ENCODE assay signal across 9 cellular contexts in the genomic region with DNA sequence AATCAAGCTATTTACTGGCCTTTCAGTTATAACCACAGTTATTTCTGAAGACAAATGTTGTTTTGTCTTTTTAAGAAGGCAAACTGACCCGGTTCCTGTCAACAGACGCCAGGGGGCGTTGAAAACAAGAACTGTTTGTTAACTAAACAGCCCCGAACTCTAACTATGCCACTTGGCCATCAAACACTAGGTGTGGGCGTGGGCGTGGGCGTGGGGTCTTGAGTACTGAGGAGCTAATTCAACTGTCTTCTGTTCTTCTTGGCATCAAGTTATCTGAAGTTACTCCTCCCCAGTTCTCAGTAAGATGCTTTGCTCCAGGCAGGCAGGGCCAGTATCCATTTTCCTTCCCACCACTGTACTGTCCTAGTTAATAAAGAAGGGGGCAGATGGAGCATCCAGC.
A peak's percentile ranks its signal among the peaks of the same experiment; 100 is the strongest.
DNase-seq lines count a peak whose midpoint lies in the region; ATAC-seq and TF ChIP-seq lines count a peak whose summit lies in the region.
"Had no signal": no experiment of that assay in that cellular context is flagged by ENCODE, and none has a peak within 500 bp of the region (broad histone marks: within the 10 kb centered on the region; RNA-seq: fewer than 3 reads in every experiment).

No MANE protein-coding gene starts in this region.

- DNase-seq in DMS53 (lab: John Stamatoyannopoulos, UW) (peak; percentile 56), DMS53 treated with DMSO at 0.1 percent for 48 hours (lab: John Stamatoyannopoulos, UW; ENCODE audit: unreplicated experiment) (no peak), NCI-H1694 (lab: John Stamatoyannopoulos, UW) (peak; percentile 28), colonic mucosa (peak; percentile 42), medulla oblongata (ENCODE audit: extremely low spot score) (peak; percentile 96)
- peak; percentile 49 for DNase-seq in activated CD4-positive, alpha-beta T cell treated with anti-CD3 and anti-CD28 coated beads for 36 hours
- DNase-seq in stimulated activated CD8-positive, alpha-beta memory T cell treated with anti-CD3 and anti-CD28 coated beads, Interleukin-2, amount 100 ng/mL, for 48 hours (ENCODE audit: low read depth in 2 of 2), result peak; percentile 9 to 10

- no peaks in the 10 kb centered on the region for H3K9me3 Mint-ChIP-seq in activated CD4-positive, alpha-beta T cell treated with anti-CD3 and anti-CD28 coated beads for 36 hours (ENCODE audit: low read depth)

- POLR2A ChIA-PET in activated CD4-positive, alpha-beta T cell treated with anti-CD3 and anti-CD28 coated beads for 36 hours (lab: Charles Lee), result no interaction called here

- H3K27me3 ChIP-seq in colonic mucosa, result no peaks in the 10 kb centered on the region
- H3K27me3 ChIP-seq: BLaER1 treated with 17β-estradiol and CSF1 and Interleukin-3, amounts not matched to agents 10 nM and 100 nM had no signal

- no peaks in the 10 kb centered on the region for H3K27me3 Mint-ChIP-seq in activated CD4-positive, alpha-beta T cell treated with anti-CD3 and anti-CD28 coated beads for 36 hours

- no peak overlapping the region for H3K4me3 ChIP-seq in colonic mucosa
- H3K4me3 ChIP-seq: BLaER1 treated with 17β-estradiol and CSF1 and Interleukin-3, amounts not matched to agents 10 nM and 100 nM had no signal

- H3K36me3 ChIP-seq in colonic mucosa, result no peaks in the 10 kb centered on the region
- H3K36me3 ChIP-seq: BLaER1 treated with 17β-estradiol and CSF1 and Interleukin-3, amounts not matched to agents 10 nM and 100 nM had no signal

- no peak overlapping the region for H3K9ac ChIP-seq in colonic mucosa (ENCODE audit: low read depth in 2 of 2, low read length in 2 of 2)
- H3K9ac ChIP-seq: BLaER1 treated with 17β-estradiol and CSF1 and Interleukin-3, amounts not matched to agents 10 nM and 100 nM had no signal

- TF ChIP-seq CTCF in colonic mucosa (IDR thresholded peaks at IDR 0.05), result no peak

- no peaks in the 10 kb centered on the region for H3K4me1 ChIP-seq in colonic mucosa

- H3K27ac Mint-ChIP-seq in activated CD4-positive, alpha-beta T cell treated with anti-CD3 and anti-CD28 coated beads for 36 hours, result no peak overlapping the region

- H3K36me3 Mint-ChIP-seq in activated CD4-positive, alpha-beta T cell treated with anti-CD3 and anti-CD28 coated beads for 36 hours (ENCODE audit: low read depth), result no peaks in the 10 kb centered on the region

- H3K27ac ChIP-seq in colonic mucosa, result no peak overlapping the region
- H3K27ac ChIP-seq: BLaER1 treated with 17β-estradiol and CSF1 and Interleukin-3, amounts not matched to agents 10 nM and 100 nM had no signal

- CTCF ChIA-PET in activated CD4-positive, alpha-beta T cell treated with anti-CD3 and anti-CD28 coated beads for 36 hours (lab: Charles Lee), result interaction anchor here (0.7 to 2.0 kb wide), 6 partner anchors 9 to 427 kb away, joined by 3 to 7 read pairs (median 4); a partner anchor contains a TSS

- intact Hi-C loops in activated CD4-positive, alpha-beta T cell treated with anti-CD3 and anti-CD28 coated beads for 36 hours (cut with DNase I, micrococcal nuclease), result no loop called here
- intact Hi-C loops in colonic mucosa (cut with DNase I), result no loop called here

- no peak for ATAC-seq in activated CD4-positive, alpha-beta T cell treated with anti-CD3 and anti-CD28 coated beads for 36 hours
- no peak for ATAC-seq in HG02970 (IDR thresholded peaks at IDR 0.05; ENCODE audit: low FRiP score, unreplicated experiment)

- H3K4me3 Mint-ChIP-seq in activated CD4-positive, alpha-beta T cell treated with anti-CD3 and anti-CD28 coated beads for 36 hours, result no peak overlapping the region

- H3K4me1 Mint-ChIP-seq in activated CD4-positive, alpha-beta T cell treated with anti-CD3 and anti-CD28 coated beads for 36 hours, result peaks cover 2% of the 10 kb centered on the region

- no peaks in the 10 kb centered on the region for H3K9me3 ChIP-seq in colonic mucosa
